ENCODE assay signal across 8 cellular contexts in genomic region chr9:130834371-130835311, GRCh38. TPM values are rescaled to one million over a fixed set of nuclear protein-coding genes. Genes with fewer than 3 reads are reported as not detected.
DNase-seq lines count a peak whose midpoint lies in the region; ATAC-seq, FAIRE-seq and TF ChIP-seq lines count a peak whose summit lies in the region.

ABL1 (plus strand) TSS chr9:130835254; CDS start chr9:130835447, 193 bp downstream.

- H3K23me2 ChIP-seq in H1 (ENCODE audit: low read depth, low read length) = peaks cover 2% of the 10 kb centered on the region

- WGBS in H1 (ENCODE audit: extremely low coverage in 1 of 2, insufficient coverage in 1 of 2, insufficient read length in 1 of 2, insufficient replicate concordance in 2 of 2, low coverage in 1 of 2, low lambda C conversion rate in 2 of 2, missing lambda C conversion rate in 1 of 2), 2 experiments = 10% methylated on average over 42 of the region's 72 CpGs; no CpG with 5 or more reads in 1 of the 2 experiments

- no peak within 1 kb of the TSS for H3K23ac ChIP-seq in H1 (ENCODE audit: insufficient read length)

- TF ChIP-seq CTCF in AG09319 (IDR thresholded peaks at IDR 0.05; ENCODE audit: low read depth, low read length) (no peak), H1 (IDR thresholded peaks at IDR 0.05; ENCODE audit: control extremely low read depth in 1 of 3, insufficient read depth in 1 of 3, low read depth in 1 of 3, low read length in 3 of 3) (no peak)

- peak within 1 kb of the TSS; percentile 91 for H3K18ac ChIP-seq in H1 (ENCODE audit: extremely low read depth, low read length)

- peak within 1 kb of the TSS; percentile 72 for H3K27ac ChIP-seq in H1 (ENCODE audit: low read depth, low read length)

- DNase-seq in AG09319 (ENCODE audit: extremely low read depth, low read depth) (peak; percentile 53), NCI-H82 treated with DMSO at 0.1 percent for 48 hours (lab: John Stamatoyannopoulos, UW; ENCODE audit: unreplicated experiment) (peak; percentile 31), H1 (ENCODE audit: low read depth in 1 of 2, low spot score in 2 of 2) (peak in 1 of 2 experiments; percentile 80), mesenteric fat pad (ENCODE audit: low spot score) (no peak)
- peak; percentile 33 to 42 for DNase-seq in activated CD8-positive, alpha-beta memory T cell treated with anti-CD3 and anti-CD28 coated beads for 4 hours (ENCODE audit: low read depth in 2 of 2)
- DNase-seq in stimulated activated CD8-positive, alpha-beta memory T cell treated with anti-CD3 and anti-CD28 coated beads, Interleukin-2, amount 100 ng/mL, for 1 hour (ENCODE audit: low read depth in 2 of 2) = peak; percentile 33 to 35

- ATAC-seq in GM19023 (IDR thresholded peaks at IDR 0.05; ENCODE audit: unreplicated experiment) = peak; percentile 56
- ATAC-seq in HG03432 (IDR thresholded peaks at IDR 0.05; ENCODE audit: unreplicated experiment) = peak; percentile 70

- H4K91ac ChIP-seq in H1 (replicated peaks; ENCODE audit: insufficient read length, low read length) = peak within 1 kb of the TSS; percentile 69

- H3K9me3 ChIP-seq in H1 (ENCODE audit: insufficient read depth in 2 of 2, low read depth in 1 of 2, low read length in 1 of 2) = no peaks in the 10 kb centered on the region

- no peak within 1 kb of the TSS for H2BK20ac ChIP-seq in H1 (ENCODE audit: low read length)

- peaks cover 9 to 22% (median 14%) of the 10 kb centered on the region in 4 experiments for H3K4me1 ChIP-seq in H1 (replicated peaks in 1 of 4; ENCODE audit: control insufficient read depth in 3 of 4, insufficient read depth in 4 of 4, low read length in 3 of 4)

- no peak for FAIRE-seq in H1 (lab: Jason Lieb, UNC)

- no peak within 1 kb of the TSS for H3K14ac ChIP-seq in H1 (ENCODE audit: insufficient read length)

- peak in 1 of 2 experiments; percentile 13; a peak in 1 of 3 replicates for TF ChIP-seq POLR2A in H1 (IDR thresholded peaks at IDR 0.05; ENCODE audit: control extremely low read depth in 1 of 2, low read depth in 2 of 2, low read length in 2 of 2)

- H2BK120ac ChIP-seq in H1 (replicated peaks; ENCODE audit: low read depth, low read length) = no peak within 1 kb of the TSS

- POLR2A ChIA-PET in H1 (lab: Charles Lee; ENCODE audit: partially characterized antibody) = interaction anchor here (1.0 to 2.0 kb wide), 7 partner anchors 10 to 139 kb away, joined by 3 to 24 read pairs (median 5); no protein-coding TSS in a partner anchor

- H2BK12ac ChIP-seq in H1 (ENCODE audit: low read depth, low read length) = peak within 1 kb of the TSS; percentile 85

- H4K8ac ChIP-seq in H1 (ENCODE audit: extremely low read depth, insufficient read depth, low read length) = peak within 1 kb of the TSS; percentile 96

- H3K9ac ChIP-seq in H1 (replicated peaks in 1 of 4; ENCODE audit: extremely low read depth in 1 of 4, low read depth in 3 of 4, low read length in 3 of 4) = peak within 1 kb of the TSS; percentile 82 to 93 (median 90)

- no peaks in the 10 kb centered on the region for H3K36me3 ChIP-seq in H1 (ENCODE audit: control insufficient read depth in 2 of 4, insufficient read depth in 4 of 4, low read length in 3 of 4)

- H3K4ac ChIP-seq in H1 (replicated peaks; ENCODE audit: insufficient read length, low read depth, low read length) = peak within 1 kb of the TSS; percentile 46

- peaks cover 2% of the 10 kb centered on the region for H3K79me1 ChIP-seq in H1 (ENCODE audit: low read depth, low read length)

- H3K27me3 ChIP-seq in H1 (replicated peaks in 1 of 4; ENCODE audit: control insufficient read depth in 3 of 4, extremely low read depth in 1 of 4, insufficient read depth in 3 of 4, low read length in 3 of 4) = no peaks in the 10 kb centered on the region

- H2AK5ac ChIP-seq in H1 (ENCODE audit: low read depth, low read length) = no peak within 1 kb of the TSS

- peak within 1 kb of the TSS; percentile 84 to 98 (median 91) for H3K4me3 ChIP-seq in H1 (ENCODE audit: extremely low read depth in 1 of 4, insufficient read depth in 2 of 4, low read depth in 3 of 4, low read length in 4 of 4)

- peak within 1 kb of the TSS; percentile 68 to 96 for H3K4me2 ChIP-seq in H1 (ENCODE audit: insufficient read depth in 1 of 2, low read depth in 2 of 2, low read length in 2 of 2)

- H3K56ac ChIP-seq in H1 (replicated peaks; ENCODE audit: insufficient read length, low read depth, low read length) = peak within 1 kb of the TSS; percentile 70

- H3K79me2 ChIP-seq in H1 (ENCODE audit: control insufficient read depth in 1 of 2, insufficient read depth in 2 of 2, low read length in 2 of 2) = peaks cover 16 to 57% of the 10 kb centered on the region in 2 experiments; a peak in 3 of 4 replicates

- H2AFZ ChIP-seq in H1 (ENCODE audit: low read length) = peak within 1 kb of the TSS; percentile 70

- CTCF ChIA-PET in H1 (lab: Charles Lee; ENCODE audit: partially characterized antibody) = interaction anchor here (1.2 kb wide), 1 partner anchor 15 kb away, joined by 3 read pairs; no protein-coding TSS in a partner anchor

- 0 out of 2 replicates have a peak within 1 kb of the TSS, but pooled peaks have one; percentile 55 for H2BK15ac ChIP-seq in H1 (ENCODE audit: low read length)

- TF ChIP-seq RAD21 in H1 (IDR thresholded peaks at IDR 0.05 in 1 of 2, conservative IDR thresholded peaks at IDR 0.05 in 1 of 2; ENCODE audit: low read depth in 2 of 2, low read length in 2 of 2) = no peak

- no peak for TF ChIP-seq EP300 in H1 (IDR thresholded peaks at IDR 0.05; ENCODE audit: borderline replicate concordance in 1 of 2, low read depth in 2 of 2, low read length in 2 of 2)

- peak within 1 kb of the TSS; percentile 20 for H4K5ac ChIP-seq in H1 (ENCODE audit: insufficient read length, low read depth, low read length)

- peaks cover 11% of the 10 kb centered on the region in 2 experiments for H4K20me1 ChIP-seq in H1 (replicated peaks in 1 of 2; ENCODE audit: control insufficient read depth in 1 of 2, insufficient read depth in 2 of 2, low read length in 2 of 2)

- peak within 1 kb of the TSS; percentile 84; the same call in 1 of the 2 replicates for H2BK5ac ChIP-seq in H1 (ENCODE audit: low read depth, low read length)

TF ChIP-seq in H1, 55 proteins besides CTCF, POLR2A, EP300 and RAD21:
- TF ChIP-seq TAF7 (optimal IDR thresholded peaks at IDR 0.05; ENCODE audit: borderline replicate concordance, low read depth, low read length) = peak; percentile 45
- TF ChIP-seq, protein P1, sequence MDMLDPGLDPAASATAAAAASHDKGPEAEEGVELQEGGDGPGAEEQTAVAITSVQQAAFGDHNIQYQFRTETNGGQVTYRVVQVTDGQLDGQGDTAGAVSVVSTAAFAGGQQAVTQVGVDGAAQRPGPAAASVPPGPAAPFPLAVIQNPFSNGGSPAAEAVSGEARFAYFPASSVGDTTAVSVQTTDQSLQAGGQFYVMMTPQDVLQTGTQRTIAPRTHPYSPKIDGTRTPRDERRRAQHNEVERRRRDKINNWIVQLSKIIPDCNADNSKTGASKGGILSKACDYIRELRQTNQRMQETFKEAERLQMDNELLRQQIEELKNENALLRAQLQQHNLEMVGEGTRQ (IDR thresholded peaks at IDR 0.05; ENCODE audit: low read length) = no peak
- TF ChIP-seq HDAC6 (IDR thresholded peaks at IDR 0.05; ENCODE audit: low read depth, low read length) = no peak
- peak; percentile 21; the same call in 1 of the 2 replicates for TF ChIP-seq POLR2AphosphoS5 (IDR thresholded peaks at IDR 0.05; ENCODE audit: low read depth, low read length)
- TF ChIP-seq BACH1 (IDR thresholded peaks at IDR 0.05; ENCODE audit: low read length) = 0 out of 2 replicates have a peak, but pooled peaks have one; percentile 22
- TF ChIP-seq BRCA1 (IDR thresholded peaks at IDR 0.05; ENCODE audit: low read depth, low read length) = no peak
- 0 out of 2 replicates have a peak, but pooled peaks have one; percentile 73 for TF ChIP-seq RBBP5 (IDR thresholded peaks at IDR 0.05; ENCODE audit: borderline replicate concordance, low read depth, low read length)
- peak; percentile 54 for TF ChIP-seq MAX (IDR thresholded peaks at IDR 0.05)
- TF ChIP-seq TAF1 (IDR thresholded peaks at IDR 0.05; ENCODE audit: low read depth, low read length) = peak; percentile 54; the same call in 1 of the 2 replicates
- peak; percentile 63; the same call in 1 of the 2 replicates for TF ChIP-seq PHF8 (conservative IDR thresholded peaks at IDR 0.05; ENCODE audit: low read depth, low read length)
- TF ChIP-seq TEAD4 (IDR thresholded peaks at IDR 0.05; ENCODE audit: low read depth, low read length) = no peak
- TF ChIP-seq SIN3A (conservative IDR thresholded peaks at IDR 0.05 in 1 of 2, IDR thresholded peaks at IDR 0.05 in 1 of 2; ENCODE audit: low read depth in 1 of 2, low read length in 2 of 2) = 0 out of 4 replicates have a peak, but pooled peaks of 1 of the 2 experiments have one; percentile 33
- peak; percentile 30 for TF ChIP-seq KDM4A (IDR thresholded peaks at IDR 0.05; ENCODE audit: low read depth, low read length, severe bottlenecking)
- TF ChIP-seq HDAC2 (IDR thresholded peaks at IDR 0.05; ENCODE audit: borderline replicate concordance in 1 of 2, low read depth in 2 of 2, low read length in 2 of 2) = no peak
- peak; percentile 69 for TF ChIP-seq ASH2L (IDR thresholded peaks at IDR 0.05; ENCODE audit: low read length)

RNA-seq across cellular contexts. Expression of gene ABL1, which starts in this region (rescaled TPM):
- total RNA-seq in H1 (2021; fragmentation: NEBNext Ultra II Directional; extraction: Animal tissue kit (Norgen Biotek cat#: 25700)) = 104 and 110 TPM in 2 replicates
- 35.3 and 50.0 TPM in 2 replicates for polyA plus RNA-seq in H1 (2011; rRNA removed)
- polyA plus RNA-seq in H1 (2011; cell fraction: cytosol; rRNA removed) = 41.4 TPM
- 52.8 TPM for polyA plus RNA-seq in H1 (2011; cell fraction: nucleus; rRNA removed)
- 55.9 to 65.2 TPM (median 59.1 TPM) in 4 replicates for polyA plus RNA-seq in H1 (2012, experiment 1 of 2)
- polyA plus RNA-seq in H1 (2012, experiment 2 of 2) = 58.6 TPM
- polyA plus RNA-seq in H1 (2013, experiment 1 of 2) = 42.6 TPM
- 43.7 TPM for polyA plus RNA-seq in H1 (2013, experiment 2 of 2)
- 78.2 and 79.9 TPM in 2 replicates for polyA minus RNA-seq in H1 (2011; rRNA and poly(A)+ RNA removed)
- 59.2 TPM for polyA minus RNA-seq in H1 (2011; cell fraction: cytosol; rRNA and poly(A)+ RNA removed)
- polyA minus RNA-seq in H1 (2011; cell fraction: nucleus; rRNA and poly(A)+ RNA removed) = 41.2 TPM
- 92.4 TPM for total RNA-seq in mesenteric fat pad
